ENCODE assay signal across 6 cellular contexts in genomic region chr3:51542596-51542995, GRCh38. TPM values are rescaled to one million over a fixed set of nuclear protein-coding genes. Genes with fewer than 3 reads are reported as not detected.
DNase-seq lines count a peak whose midpoint lies in the region; ATAC-seq, FAIRE-seq and TF ChIP-seq lines count a peak whose summit lies in the region.
"Not testable (repeated sequence)": the region's sequence is repeated elsewhere in the genome, so short reads cannot be mapped to it uniquely, and the experiment has no call there.

No MANE protein-coding gene starts in this region.

- H3K4me1 ChIP-seq in liver (ENCODE audit: control insufficient read depth in 4 of 4, insufficient read depth in 4 of 4, low read length in 3 of 4) (peaks cover 7 to 30% (median 25%) of the 10 kb centered on the region in 4 donors), pancreas (peaks cover 0 to 13% (median 7%) of the 10 kb centered on the region in 3 donors)

- not testable (repeated sequence) for TF ChIP-seq CTCF in RWPE1 (conservative IDR thresholded peaks at IDR 0.05; ENCODE audit: low read depth); liver (IDR thresholded peaks at IDR 0.05; ENCODE audit: low read depth, low read length, missing input control); nephron progenitor cell (IDR thresholded peaks at IDR 0.05); pancreas (IDR thresholded peaks at IDR 0.05)

- H3K4me3 ChIP-seq in liver (ENCODE audit: low read depth in 1 of 3, low read length in 3 of 3); pancreas: not testable (repeated sequence)

- not testable (repeated sequence) for H3K36me3 ChIP-seq in liver (ENCODE audit: control insufficient read depth in 4 of 4, insufficient read depth in 3 of 4, low read depth in 1 of 4, low read length in 3 of 4); pancreas

- TF ChIP-seq RAD21 in liver (IDR thresholded peaks at IDR 0.05): peak in 1 of 2 donors; percentile 23

- peaks cover 37% of the 10 kb centered on the region for H3K36me3 Mint-ChIP-seq in nephron progenitor cell (ENCODE audit: low read depth)

- ATAC-seq in left lobe of liver (peak; percentile 65), pancreas (peak in 3 of 4 donors; percentile 15 to 49 (median 47))

- not testable (repeated sequence) for FAIRE-seq in pancreas (lab: Jason Lieb, UNC)

- CTCF ChIA-PET in RWPE1 (lab: Yijun Ruan, JAX): not testable (repeated sequence)

- peak overlapping the region; percentile 53 for H3K27ac ChIP-seq in RWPE1
- peak overlapping the region; percentile 6 to 42 for H3K27ac ChIP-seq in liver (ENCODE audit: low read depth in 1 of 2, low read length in 2 of 2)
- not testable (repeated sequence) for H3K27ac ChIP-seq in pancreas

- not testable (repeated sequence) for H3K9me3 Mint-ChIP-seq in nephron progenitor cell

- H3K9me3 ChIP-seq in liver (ENCODE audit: control insufficient read depth in 4 of 4, low read length in 3 of 4); pancreas: not testable (repeated sequence)

- POLR2A ChIA-PET in RWPE1 (lab: Yijun Ruan, JAX; ENCODE audit: low non-redundant PET): not testable (repeated sequence)

- H3K27ac Mint-ChIP-seq in nephron progenitor cell: peak overlapping the region; percentile 42

- DNase-seq in RWPE1 (ENCODE audit: low spot score); nephron progenitor cell: not testable (repeated sequence)
- DNase-seq in activated effector memory CD4-positive, alpha-beta T cell treated with anti-CD3 and anti-CD28 coated beads, Interleukin-2, amount 50 U/mL, for 16 hours: peak; percentile 58
- DNase-seq in left lobe of liver (ENCODE audit: low spot score) (peak; percentile 81), pancreas (peak in 3 of 6 donors; percentile 20 to 26 (median 23))

- H3K4me3 Mint-ChIP-seq in nephron progenitor cell: not testable (repeated sequence)

- intact Hi-C loops in pancreas (cut with DNase I): not testable (repeated sequence)

- H3K4me1 Mint-ChIP-seq in nephron progenitor cell: peaks cover 23% of the 10 kb centered on the region

- H3K9ac ChIP-seq in liver (ENCODE audit: low read depth in 1 of 2, low read length in 2 of 2): peak overlapping the region in 1 of 2 donors; percentile 16

- H3K27me3 Mint-ChIP-seq in nephron progenitor cell (ENCODE audit: low read depth, poor library complexity): not testable (repeated sequence)

- not testable (repeated sequence) for H3K27me3 ChIP-seq in liver (ENCODE audit: control insufficient read depth in 4 of 4, insufficient read depth in 4 of 4, low read length in 3 of 4); pancreas

- WGBS in liver: 57% methylated on average over 11 of the region's 11 CpGs
- WGBS in pancreas, 2 donors: 53 to 59% methylated on average over 11 of the region's 11 CpGs

TF ChIP-seq in liver, 16 proteins besides CTCF, POLR2A, EP300 and RAD21:
- TF ChIP-seq JUND (IDR thresholded peaks at IDR 0.05) (peak; percentile 23 to 67), NR2F2 (IDR thresholded peaks at IDR 0.05) (peak; percentile 19), HNF4G (IDR thresholded peaks at IDR 0.05) (peak; percentile 86), FOXA1 (IDR thresholded peaks at IDR 0.05) (peak; percentile 39), RXRA (IDR thresholded peaks at IDR 0.05) (peak; percentile 80 to 83), SP1 (IDR thresholded peaks at IDR 0.05) (peak; percentile 71), REST (IDR thresholded peaks at IDR 0.05) (peak; percentile 39), YY1 (IDR thresholded peaks at IDR 0.05) (peak; percentile 72), ATF3 (IDR thresholded peaks at IDR 0.05) (peak; percentile 39), HNF4A (conservative IDR thresholded peaks at IDR 0.05) (peak; percentile 94 to 96)
- TF ChIP-seq, protein P1, sequence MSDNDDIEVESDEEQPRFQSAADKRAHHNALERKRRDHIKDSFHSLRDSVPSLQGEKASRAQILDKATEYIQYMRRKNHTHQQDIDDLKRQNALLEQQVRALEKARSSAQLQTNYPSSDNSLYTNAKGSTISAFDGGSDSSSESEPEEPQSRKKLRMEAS (IDR thresholded peaks at IDR 0.05): peak; percentile 90

RNA-seq across cellular contexts. Expression of gene RAD54L2, which starts 4.1 kb away (rescaled TPM):
- total RNA-seq in left lobe of liver (22.7 TPM), liver (10 to 100 TPM in 1 of 2 donors, 1 to 10 TPM in 1; 9.6 to 25.1 TPM), pancreas (10 to 100 TPM in 1 of 6 donors, 1 to 10 TPM in 5; 7.2 to 12.3 (median 8.8) TPM)
- polyA plus RNA-seq in liver (1 to 10 TPM; 1.9 to 6.5 TPM), pancreas (1 to 10 TPM; 4.2 to 6.4 TPM)

RNA-seq across cellular contexts. Expression of gene DCAF1, which starts 42.8 kb away (rescaled TPM):
- total RNA-seq in left lobe of liver (8.8 TPM), liver (10 to 100 TPM; 11.4 to 14.5 TPM), pancreas (10 to 100 TPM in 1 of 6 donors, 1 to 10 TPM in 5; 5.7 to 12.5 (median 8.1) TPM)
- polyA plus RNA-seq in liver (1 to 10 TPM; 5.2 to 6.8 TPM), pancreas (1 to 10 TPM; 4.9 to 8.5 TPM)
